Comparison of ENCODE assay signal across 29 cellular contexts in the genomic region with DNA sequence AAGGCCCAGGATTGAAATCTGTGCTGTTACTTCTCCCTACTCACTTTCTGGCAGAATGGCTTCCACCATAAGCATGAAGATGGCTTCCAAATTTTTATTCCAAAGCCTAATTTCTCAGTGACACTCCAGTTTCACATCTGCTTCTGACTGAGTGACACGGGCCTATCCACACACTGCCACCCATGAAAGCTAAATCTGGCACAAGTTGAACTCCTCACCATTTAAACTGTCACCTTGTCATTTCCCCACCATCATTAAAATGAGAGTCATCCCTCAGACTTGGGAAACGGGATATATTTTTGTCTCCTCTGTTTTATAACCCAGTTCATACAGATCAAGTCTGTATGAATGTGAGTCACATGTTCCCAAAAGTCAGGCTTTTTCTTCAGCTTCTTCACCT.
A peak's percentile ranks its signal among the peaks of the same experiment; 100 is the strongest.
DNase-seq lines count a peak whose midpoint lies in the region; ATAC-seq and TF ChIP-seq lines count a peak whose summit lies in the region.
"Had no signal": no experiment of that assay in that cellular context is flagged by ENCODE, and none has a peak within 500 bp of the region (broad histone marks: within the 10 kb centered on the region; RNA-seq: fewer than 3 reads in every experiment).

No MANE protein-coding gene starts in this region.

- POLR2A ChIA-PET in WTC11 (lab: Charles Lee), result no interaction called here

- H3K27ac Mint-ChIP-seq in WTC11, result peak overlapping the region; percentile 42; the same call in 1 of the 2 replicates
- H3K27ac Mint-ChIP-seq: B cell; CD4-positive, alpha-beta memory T cell; CD4-positive, alpha-beta T cell; CD4-positive, CD25-positive, alpha-beta regulatory T cell; CD8-positive, alpha-beta memory T cell; CD8-positive, alpha-beta T cell had no signal

- CTCF ChIA-PET in WTC11 (lab: Charles Lee), result no interaction called here

- peaks cover 3% of the 10 kb centered on the region; the same call in 1 of the 2 replicates for H3K4me1 Mint-ChIP-seq in WTC11
- H3K4me1 Mint-ChIP-seq: B cell; CD14-positive monocyte; CD4-positive, alpha-beta memory T cell; CD4-positive, CD25-positive, alpha-beta regulatory T cell; CD8-positive, alpha-beta memory T cell had no signal

- peaks cover 13% of the 10 kb centered on the region for H3K36me3 Mint-ChIP-seq in WTC11
- H3K36me3 Mint-ChIP-seq: CD14-positive monocyte; CD4-positive, alpha-beta memory T cell; CD4-positive, CD25-positive, alpha-beta regulatory T cell; CD8-positive, alpha-beta memory T cell; CD8-positive, alpha-beta T cell had no signal

- ATAC-seq in WTC11, result no peak
- ATAC-seq: A549; CD8-positive, alpha-beta T cell had no signal

- no peak for DNase-seq in WTC11 (ENCODE audit: low spot score)
- peak in 25 of 42 donors; percentile 2 to 79 (median 34) for DNase-seq in head of caudate nucleus
- DNase-seq in putamen (ENCODE audit: low spot score), result peak; percentile 78
- DNase-seq in HCEC 1CT, result no peak
- DNase-seq in NCI-H524 (lab: John Stamatoyannopoulos, UW), result no peak
- no peak for DNase-seq in COLO829 (ENCODE audit: low spot score)
- DNase-seq: 8988T; ACHN; AML-193; BE2C; C1 segment of cervical spinal cord; Caco-2; Calu3; CD4-positive, alpha-beta memory T cell; CD4-positive, alpha-beta T cell; CD4-positive, CD25-positive, alpha-beta regulatory T cell; CD8-positive, alpha-beta memory T cell; CD8-positive, alpha-beta T cell; COR-L47; DMS 273 treated with DMSO at 0.1 percent for 48 hours; DMS153; DMS53; DMS79; DMS79 treated with DMSO at 0.1 percent for 48 hours; DND-41; EL had no signal

- intact Hi-C loops in head of caudate nucleus (cut with DNase I), result no loop called here

- H3K4me3 Mint-ChIP-seq in WTC11, result no peak overlapping the region
- H3K4me3 Mint-ChIP-seq: B cell; CD14-positive monocyte; CD4-positive, alpha-beta memory T cell; CD4-positive, alpha-beta T cell; CD4-positive, CD25-positive, alpha-beta regulatory T cell; CD8-positive, alpha-beta memory T cell; CD8-positive, alpha-beta T cell had no signal

- H3K9me3 Mint-ChIP-seq in WTC11, result peaks cover 34% of the 10 kb centered on the region

- no peaks in the 10 kb centered on the region for H3K27me3 Mint-ChIP-seq in WTC11 (ENCODE audit: low read depth)
- H3K27me3 Mint-ChIP-seq: B cell; CD4-positive, alpha-beta T cell; CD4-positive, CD25-positive, alpha-beta regulatory T cell; CD8-positive, alpha-beta memory T cell had no signal

- no peak for TF ChIP-seq CTCF in WTC11 (IDR thresholded peaks at IDR 0.05)

TF ChIP-seq in WTC11, 78 proteins besides CTCF, POLR2A, EP300 and RAD21:
- TF ChIP-seq NFYB (CRISPR knock-in tag; conservative IDR thresholded peaks at IDR 0.05; ENCODE audit: low read depth), result no peak
- no peak for TF ChIP-seq NFE2L1 (CRISPR knock-in tag; IDR thresholded peaks at IDR 0.05)
- no peak for TF ChIP-seq ESRRA (CRISPR knock-in tag; IDR thresholded peaks at IDR 0.05; ENCODE audit: borderline replicate concordance)
- no peak for TF ChIP-seq ZNF671 (CRISPR knock-in tag; IDR thresholded peaks at IDR 0.05)
- TF ChIP-seq, protein P1, sequence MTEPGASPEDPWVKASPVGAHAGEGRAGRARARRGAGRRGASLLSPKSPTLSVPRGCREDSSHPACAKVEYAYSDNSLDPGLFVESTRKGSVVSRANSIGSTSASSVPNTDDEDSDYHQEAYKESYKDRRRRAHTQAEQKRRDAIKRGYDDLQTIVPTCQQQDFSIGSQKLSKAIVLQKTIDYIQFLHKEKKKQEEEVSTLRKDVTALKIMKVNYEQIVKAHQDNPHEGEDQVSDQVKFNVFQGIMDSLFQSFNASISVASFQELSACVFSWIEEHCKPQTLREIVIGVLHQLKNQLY (CRISPR knock-in tag; IDR thresholded peaks at IDR 0.05), result no peak
- TF ChIP-seq, protein P2, sequence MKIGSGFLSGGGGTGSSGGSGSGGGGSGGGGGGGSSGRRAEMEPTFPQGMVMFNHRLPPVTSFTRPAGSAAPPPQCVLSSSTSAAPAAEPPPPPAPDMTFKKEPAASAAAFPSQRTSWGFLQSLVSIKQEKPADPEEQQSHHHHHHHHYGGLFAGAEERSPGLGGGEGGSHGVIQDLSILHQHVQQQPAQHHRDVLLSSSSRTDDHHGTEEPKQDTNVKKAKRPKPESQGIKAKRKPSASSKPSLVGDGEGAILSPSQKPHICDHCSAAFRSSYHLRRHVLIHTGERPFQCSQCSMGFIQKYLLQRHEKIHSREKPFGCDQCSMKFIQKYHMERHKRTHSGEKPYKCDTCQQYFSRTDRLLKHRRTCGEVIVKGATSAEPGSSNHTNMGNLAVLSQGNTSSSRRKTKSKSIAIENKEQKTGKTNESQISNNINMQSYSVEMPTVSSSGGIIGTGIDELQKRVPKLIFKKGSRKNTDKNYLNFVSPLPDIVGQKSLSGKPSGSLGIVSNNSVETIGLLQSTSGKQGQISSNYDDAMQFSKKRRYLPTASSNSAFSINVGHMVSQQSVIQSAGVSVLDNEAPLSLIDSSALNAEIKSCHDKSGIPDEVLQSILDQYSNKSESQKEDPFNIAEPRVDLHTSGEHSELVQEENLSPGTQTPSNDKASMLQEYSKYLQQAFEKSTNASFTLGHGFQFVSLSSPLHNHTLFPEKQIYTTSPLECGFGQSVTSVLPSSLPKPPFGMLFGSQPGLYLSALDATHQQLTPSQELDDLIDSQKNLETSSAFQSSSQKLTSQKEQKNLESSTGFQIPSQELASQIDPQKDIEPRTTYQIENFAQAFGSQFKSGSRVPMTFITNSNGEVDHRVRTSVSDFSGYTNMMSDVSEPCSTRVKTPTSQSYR (CRISPR knock-in tag; IDR thresholded peaks at IDR 0.05), result no peak
- TF ChIP-seq, protein P3, sequence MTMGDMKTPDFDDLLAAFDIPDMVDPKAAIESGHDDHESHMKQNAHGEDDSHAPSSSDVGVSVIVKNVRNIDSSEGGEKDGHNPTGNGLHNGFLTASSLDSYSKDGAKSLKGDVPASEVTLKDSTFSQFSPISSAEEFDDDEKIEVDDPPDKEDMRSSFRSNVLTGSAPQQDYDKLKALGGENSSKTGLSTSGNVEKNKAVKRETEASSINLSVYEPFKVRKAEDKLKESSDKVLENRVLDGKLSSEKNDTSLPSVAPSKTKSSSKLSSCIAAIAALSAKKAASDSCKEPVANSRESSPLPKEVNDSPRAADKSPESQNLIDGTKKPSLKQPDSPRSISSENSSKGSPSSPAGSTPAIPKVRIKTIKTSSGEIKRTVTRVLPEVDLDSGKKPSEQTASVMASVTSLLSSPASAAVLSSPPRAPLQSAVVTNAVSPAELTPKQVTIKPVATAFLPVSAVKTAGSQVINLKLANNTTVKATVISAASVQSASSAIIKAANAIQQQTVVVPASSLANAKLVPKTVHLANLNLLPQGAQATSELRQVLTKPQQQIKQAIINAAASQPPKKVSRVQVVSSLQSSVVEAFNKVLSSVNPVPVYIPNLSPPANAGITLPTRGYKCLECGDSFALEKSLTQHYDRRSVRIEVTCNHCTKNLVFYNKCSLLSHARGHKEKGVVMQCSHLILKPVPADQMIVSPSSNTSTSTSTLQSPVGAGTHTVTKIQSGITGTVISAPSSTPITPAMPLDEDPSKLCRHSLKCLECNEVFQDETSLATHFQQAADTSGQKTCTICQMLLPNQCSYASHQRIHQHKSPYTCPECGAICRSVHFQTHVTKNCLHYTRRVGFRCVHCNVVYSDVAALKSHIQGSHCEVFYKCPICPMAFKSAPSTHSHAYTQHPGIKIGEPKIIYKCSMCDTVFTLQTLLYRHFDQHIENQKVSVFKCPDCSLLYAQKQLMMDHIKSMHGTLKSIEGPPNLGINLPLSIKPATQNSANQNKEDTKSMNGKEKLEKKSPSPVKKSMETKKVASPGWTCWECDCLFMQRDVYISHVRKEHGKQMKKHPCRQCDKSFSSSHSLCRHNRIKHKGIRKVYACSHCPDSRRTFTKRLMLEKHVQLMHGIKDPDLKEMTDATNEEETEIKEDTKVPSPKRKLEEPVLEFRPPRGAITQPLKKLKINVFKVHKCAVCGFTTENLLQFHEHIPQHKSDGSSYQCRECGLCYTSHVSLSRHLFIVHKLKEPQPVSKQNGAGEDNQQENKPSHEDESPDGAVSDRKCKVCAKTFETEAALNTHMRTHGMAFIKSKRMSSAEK (CRISPR knock-in tag; IDR thresholded peaks at IDR 0.05; ENCODE audit: borderline replicate concordance), result no peak
- TF ChIP-seq CBFB (CRISPR knock-in tag; IDR thresholded peaks at IDR 0.05; ENCODE audit: low read depth), result no peak
- TF ChIP-seq, protein P4, sequence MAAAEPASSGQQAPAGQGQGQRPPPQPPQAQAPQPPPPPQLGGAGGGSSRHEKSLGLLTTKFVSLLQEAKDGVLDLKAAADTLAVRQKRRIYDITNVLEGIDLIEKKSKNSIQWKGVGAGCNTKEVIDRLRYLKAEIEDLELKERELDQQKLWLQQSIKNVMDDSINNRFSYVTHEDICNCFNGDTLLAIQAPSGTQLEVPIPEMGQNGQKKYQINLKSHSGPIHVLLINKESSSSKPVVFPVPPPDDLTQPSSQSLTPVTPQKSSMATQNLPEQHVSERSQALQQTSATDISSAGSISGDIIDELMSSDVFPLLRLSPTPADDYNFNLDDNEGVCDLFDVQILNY (CRISPR knock-in tag; IDR thresholded peaks at IDR 0.05), result no peak
- no peak for TF ChIP-seq ZNF263 (CRISPR knock-in tag; IDR thresholded peaks at IDR 0.05; ENCODE audit: low read depth)
- TF ChIP-seq NR1H2 (CRISPR knock-in tag; IDR thresholded peaks at IDR 0.05), result no peak

Comparison
In these comparisons a context has a peak if more than half of its experiments do, and no peak if none do; other contexts are left out.
1. DNase-seq: peak in head of caudate nucleus (25 of 42) and putamen (single experiment); none in WTC11 (single experiment), HCEC 1CT (single experiment), NCI-H524 (0 of 2) and COLO829 (single experiment).